Comparison of ENCODE assay signal across 26 cellular contexts in the genomic region with DNA sequence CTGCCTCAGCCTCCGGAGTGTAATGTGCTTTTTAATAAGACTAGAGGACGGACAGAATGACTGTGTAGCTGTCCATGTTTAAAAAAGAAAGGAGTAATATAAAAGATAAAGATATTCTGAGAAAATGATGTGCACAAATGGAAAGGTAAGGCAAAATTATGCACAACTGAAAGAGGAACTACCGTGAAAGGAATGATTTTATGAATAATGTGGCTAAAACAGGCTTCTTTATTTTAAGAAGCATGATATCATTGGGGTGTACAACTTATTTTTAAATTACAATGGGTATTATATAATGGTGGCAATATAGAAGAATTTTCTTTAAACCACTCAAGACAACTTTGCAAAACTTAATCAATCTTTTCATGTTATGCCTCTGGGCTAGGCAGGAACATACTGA.
DNase-seq lines count a peak whose midpoint lies in the region; ATAC-seq and TF ChIP-seq lines count a peak whose summit lies in the region.
"Had no signal": no experiment of that assay in that cellular context is flagged by ENCODE, and none has a peak within 500 bp of the region (broad histone marks: within the 10 kb centered on the region; RNA-seq: fewer than 3 reads in every experiment).

No MANE protein-coding gene starts in this region.

- H3K27ac Mint-ChIP-seq in activated T-cell treated with anti-CD3 and anti-CD28 coated beads, Interleukin-2, amount 50 U/mL, for 72 hours: no peak overlapping the region
- H3K27ac Mint-ChIP-seq: activated CD4-positive, alpha-beta T cell treated with anti-CD3 and anti-CD28 coated beads, Interleukin-2, amount 10 ng/mL, durations not matched to agents 24 days and 14 days; activated naive CD4-positive, alpha-beta T cell treated with anti-CD3 and anti-CD28 coated beads, Interleukin-2, amount 10 ng/mL, durations not matched to agents 7 days and 5 days; activated T-helper 1 cell treated with anti-CD3 and anti-CD28 coated beads, Interleukin-12 subunit alpha, Interleukin-12 subunit beta, Interleukin-2, Interleukin-4 antibody, amounts not matched to agents 30 ng/mL and 10 ng/mL and 1 ng/mL, durations not matched to agents 14 hours and 24 hours and 36 hours; natural killer cell; stimulated activated effector memory CD8-positive, alpha-beta T cell treated with anti-CD3 and anti-CD28 coated beads, Interleukin-12 subunit alpha, Interleukin-12 subunit beta, amount 100 ng/mL, for 72 hours; T-helper 1 cell treated with Interleukin-12 subunit alpha and Interleukin-12 subunit beta and Interleukin-4 antibody, amounts not matched to agents 30 μg/mL and 1 μg/mL, for 36 hours had no signal

- CTCF ChIA-PET in GM10248 (lab: Yijun Ruan, JAX): no interaction called here

- POLR2A ChIA-PET in GM10248 (lab: Yijun Ruan, JAX): no interaction called here

- peaks cover 0 to 3% of the 10 kb centered on the region in 2 donors for H3K9me3 Mint-ChIP-seq in activated T-cell treated with anti-CD3 and anti-CD28 coated beads, Interleukin-2, amount 50 U/mL, for 72 hours
- H3K9me3 Mint-ChIP-seq: activated naive CD4-positive, alpha-beta T cell treated with anti-CD3 and anti-CD28 coated beads, Interleukin-2, amount 10 ng/mL, durations not matched to agents 7 days and 5 days; activated T-helper 1 cell treated with anti-CD3 and anti-CD28 coated beads, Interleukin-12 subunit alpha, Interleukin-12 subunit beta, Interleukin-2, Interleukin-4 antibody, amounts not matched to agents 30 ng/mL and 10 ng/mL and 1 ng/mL, durations not matched to agents 14 hours and 24 hours and 36 hours; effector memory CD8-positive, alpha-beta T cell; stimulated activated effector memory CD8-positive, alpha-beta T cell treated with anti-CD3 and anti-CD28 coated beads, Interleukin-12 subunit alpha, Interleukin-12 subunit beta, amount 100 ng/mL, for 72 hours; T-helper 1 cell treated with Interleukin-12 subunit alpha and Interleukin-12 subunit beta and Interleukin-4 antibody, amounts not matched to agents 30 μg/mL and 1 μg/mL, for 36 hours had no signal

- peak; percentile 36 for DNase-seq in GM10248 (ENCODE audit: extremely low spot score)
- DNase-seq in GM20000 (ENCODE audit: low spot score): peak; percentile 29
- DNase-seq in NAMALWA (ENCODE audit: low spot score): peak; percentile 8
- no peak for DNase-seq in epithelial cell of prostate (ENCODE audit: low read depth, low spot score)
- no peak for DNase-seq in DMS114 treated with DMSO at 0.1 percent for 48 hours (lab: John Stamatoyannopoulos, UW; ENCODE audit: unreplicated experiment)
- DNase-seq in activated T-cell treated with anti-CD3 and anti-CD28 coated beads, Interleukin-2, amount 50 U/mL, for 72 hours: no peak
- DNase-seq in NCI-H69 (lab: John Stamatoyannopoulos, UW): no peak
- no peak for DNase-seq in NCI-H2081 (lab: John Stamatoyannopoulos, UW)
- DNase-seq: activated CD4-positive, alpha-beta T cell treated with anti-CD3 and anti-CD28 coated beads, Interleukin-2, amount 10 ng/mL, durations not matched to agents 24 days and 14 days; activated naive CD4-positive, alpha-beta T cell treated with anti-CD3 and anti-CD28 coated beads, Interleukin-2, amount 10 ng/mL, durations not matched to agents 7 days and 5 days; amniotic stem cell; effector memory CD8-positive, alpha-beta T cell; esophagus squamous epithelium; GF-D8; GOT3; hypothalamus; left ventricle myocardium superior; midbrain; natural killer cell; testis; uterus had no signal

- TF ChIP-seq CTCF in GM10248 (IDR thresholded peaks at IDR 0.05; ENCODE audit: control extremely low read depth, extremely low read depth, low read depth, missing control alignments) (no peak), GM20000 (IDR thresholded peaks at IDR 0.05; ENCODE audit: extremely low read depth, missing control alignments) (no peak)

- H3K27ac ChIP-seq in epithelial cell of prostate: peak overlapping the region; percentile 16
- H3K27ac ChIP-seq: breast epithelium, esophagus squamous epithelium, right atrium auricular region, testis, uterus had no signal

- no peak for ATAC-seq in activated T-cell treated with anti-CD3 and anti-CD28 coated beads, Interleukin-2, amount 50 U/mL, for 72 hours (replicated peaks in 1 of 2)
- ATAC-seq: effector memory CD8-positive, alpha-beta T cell; left ventricle myocardium superior; natural killer cell; stimulated activated effector memory CD8-positive, alpha-beta T cell treated with anti-CD3 and anti-CD28 coated beads, Interleukin-12 subunit alpha, Interleukin-12 subunit beta, amount 100 ng/mL, for 72 hours had no signal

- no peaks in the 10 kb centered on the region for H3K27me3 Mint-ChIP-seq in activated T-cell treated with anti-CD3 and anti-CD28 coated beads, Interleukin-2, amount 50 U/mL, for 72 hours (ENCODE audit: low read depth)
- H3K27me3 Mint-ChIP-seq: activated CD4-positive, alpha-beta T cell treated with anti-CD3 and anti-CD28 coated beads, Interleukin-2, amount 10 ng/mL, durations not matched to agents 24 days and 14 days; activated naive CD4-positive, alpha-beta T cell treated with anti-CD3 and anti-CD28 coated beads, Interleukin-2, amount 10 ng/mL, durations not matched to agents 7 days and 5 days; effector memory CD8-positive, alpha-beta T cell had no signal

- H3K4me1 Mint-ChIP-seq in activated T-cell treated with anti-CD3 and anti-CD28 coated beads, Interleukin-2, amount 50 U/mL, for 72 hours (ENCODE audit: low read depth): peaks cover 8% of the 10 kb centered on the region

- H3K4me3 Mint-ChIP-seq in activated T-cell treated with anti-CD3 and anti-CD28 coated beads, Interleukin-2, amount 50 U/mL, for 72 hours: no peak overlapping the region
- H3K4me3 Mint-ChIP-seq: activated CD4-positive, alpha-beta T cell treated with anti-CD3 and anti-CD28 coated beads, Interleukin-2, amount 10 ng/mL, durations not matched to agents 24 days and 14 days; activated naive CD4-positive, alpha-beta T cell treated with anti-CD3 and anti-CD28 coated beads, Interleukin-2, amount 10 ng/mL, durations not matched to agents 7 days and 5 days; activated T-helper 1 cell treated with anti-CD3 and anti-CD28 coated beads, Interleukin-12 subunit alpha, Interleukin-12 subunit beta, Interleukin-2, Interleukin-4 antibody, amounts not matched to agents 30 ng/mL and 10 ng/mL and 1 ng/mL, durations not matched to agents 14 hours and 24 hours and 36 hours; effector memory CD8-positive, alpha-beta T cell; natural killer cell; stimulated activated effector memory CD8-positive, alpha-beta T cell treated with anti-CD3 and anti-CD28 coated beads, Interleukin-12 subunit alpha, Interleukin-12 subunit beta, amount 100 ng/mL, for 72 hours; T-helper 1 cell treated with Interleukin-12 subunit alpha and Interleukin-12 subunit beta and Interleukin-4 antibody, amounts not matched to agents 30 μg/mL and 1 μg/mL, for 36 hours had no signal

- peaks cover 4 to 6% of the 10 kb centered on the region in 2 donors for H3K36me3 Mint-ChIP-seq in activated T-cell treated with anti-CD3 and anti-CD28 coated beads, Interleukin-2, amount 50 U/mL, for 72 hours (ENCODE audit: insufficient read depth in 2 of 2)

Comparison
In these comparisons a context has a peak if more than half of its experiments do, and no peak if none do; other contexts are left out.
1. DNase-seq: peak in GM10248 (single experiment), GM20000 (single experiment) and NAMALWA (single experiment); none in epithelial cell of prostate (single experiment), DMS114 treated with DMSO at 0.1 percent for 48 hours (single experiment), activated T-cell treated with anti-CD3 and anti-CD28 coated beads, Interleukin-2, amount 50 U/mL, for 72 hours (0 of 2), NCI-H69 (single experiment) and NCI-H2081 (0 of 2).